18 cellular contexts compared by ENCODE assay signal in genomic region chr12:15608931-15609330, GRCh38.
DNase-seq lines count a peak whose midpoint lies in the region; ATAC-seq, FAIRE-seq and TF ChIP-seq lines count a peak whose summit lies in the region.
"Had no signal": no experiment of that assay in that cellular context is flagged by ENCODE, and none has a peak within 500 bp of the region (broad histone marks: within the 10 kb centered on the region; RNA-seq: fewer than 3 reads in every experiment).

No MANE protein-coding gene starts in this region.

- no peaks in the 10 kb centered on the region for H3K27me3 Mint-ChIP-seq in astrocyte (ENCODE audit: low read depth, unreplicated experiment)
- H3K27me3 Mint-ChIP-seq: CD4-positive, CD25-positive, alpha-beta regulatory T cell had no signal

- H3K9ac ChIP-seq in astrocyte (ENCODE audit: low read length) = no peak overlapping the region

- H4K20me1 ChIP-seq in astrocyte (ENCODE audit: insufficient read depth, low read length) = no peaks in the 10 kb centered on the region

- no peak overlapping the region for H3K27ac Mint-ChIP-seq in astrocyte (ENCODE audit: unreplicated experiment)
- H3K27ac Mint-ChIP-seq: CD4-positive, CD25-positive, alpha-beta regulatory T cell; CD8-positive, alpha-beta memory T cell; H9 had no signal

- no peaks in the 10 kb centered on the region for H3K36me3 ChIP-seq in astrocyte (ENCODE audit: insufficient read depth, low read length)
- H3K36me3 ChIP-seq: BE2C had no signal

- DNase-seq in M059J (ENCODE audit: low read depth) (peak; percentile 20), astrocyte (ENCODE audit: low read depth) (peak; percentile 20), glomerular visceral epithelial cell (ENCODE audit: extremely low spot score) (peak; percentile 7), renal cortical epithelial cell (ENCODE audit: low read depth) (peak; percentile 66), UCSD-AML1 (lab: John Stamatoyannopoulos, UW; ENCODE audit: unreplicated experiment) (no peak)
- DNase-seq: ACHN; BE2C; C1 segment of cervical spinal cord; CD4-positive, CD25-positive, alpha-beta regulatory T cell; CD8-positive, alpha-beta memory T cell; COR-L47; H9 had no signal

- H3K27ac ChIP-seq in astrocyte (ENCODE audit: low read depth, low read length) = no peak overlapping the region

- no peak overlapping the region for H2AFZ ChIP-seq in astrocyte (ENCODE audit: low read depth, low read length)

- H3K4me3 ChIP-seq in astrocyte (ENCODE audit: insufficient read depth, low read depth, low read length) = no peak overlapping the region

- no peaks in the 10 kb centered on the region for H3K27me3 ChIP-seq in astrocyte (ENCODE audit: insufficient read depth, low read length)
- H3K27me3 ChIP-seq: BE2C had no signal

- H3K4me1 Mint-ChIP-seq in astrocyte (ENCODE audit: low read depth, unreplicated experiment) = peaks cover 3% of the 10 kb centered on the region
- H3K4me1 Mint-ChIP-seq: CD4-positive, CD25-positive, alpha-beta regulatory T cell; CD8-positive, alpha-beta memory T cell had no signal

- no peaks in the 10 kb centered on the region for H3K79me2 ChIP-seq in astrocyte (ENCODE audit: insufficient read depth, low read length)

- H3K9me3 ChIP-seq in astrocyte (ENCODE audit: insufficient read depth, low read depth, low read length) = no peaks in the 10 kb centered on the region
- H3K9me3 ChIP-seq: BE2C had no signal

- no peak overlapping the region for H3K4me3 Mint-ChIP-seq in astrocyte (ENCODE audit: unreplicated experiment)
- H3K4me3 Mint-ChIP-seq: CD4-positive, CD25-positive, alpha-beta regulatory T cell; CD8-positive, alpha-beta memory T cell; H9 had no signal

- no peak for ATAC-seq in HG02642 (IDR thresholded peaks at IDR 0.05; ENCODE audit: poor library complexity, unreplicated experiment)
- no peak for ATAC-seq in GM21381 (IDR thresholded peaks at IDR 0.05; ENCODE audit: unreplicated experiment)

- no peaks in the 10 kb centered on the region for H3K4me1 ChIP-seq in astrocyte (ENCODE audit: insufficient read depth, low read length)
- H3K4me1 ChIP-seq: BE2C had no signal

- FAIRE-seq in astrocyte (lab: Jason Lieb, UNC) = no peak
- FAIRE-seq: G401.6, GM12892, GM18507, H1 had no signal

- peaks cover 6% of the 10 kb centered on the region for H3K9me3 Mint-ChIP-seq in astrocyte (ENCODE audit: unreplicated experiment)

- no peak overlapping the region for H3K4me2 ChIP-seq in astrocyte (ENCODE audit: low read length)

- H3K36me3 Mint-ChIP-seq in astrocyte (ENCODE audit: low read depth, unreplicated experiment) = peaks cover 3% of the 10 kb centered on the region
- H3K36me3 Mint-ChIP-seq: CD4-positive, CD25-positive, alpha-beta regulatory T cell had no signal

- no peak for TF ChIP-seq CTCF in astrocyte (IDR thresholded peaks at IDR 0.05; ENCODE audit: insufficient read depth, low read depth, low read length)
